13 cellular contexts compared by ENCODE assay signal in the genomic region with DNA sequence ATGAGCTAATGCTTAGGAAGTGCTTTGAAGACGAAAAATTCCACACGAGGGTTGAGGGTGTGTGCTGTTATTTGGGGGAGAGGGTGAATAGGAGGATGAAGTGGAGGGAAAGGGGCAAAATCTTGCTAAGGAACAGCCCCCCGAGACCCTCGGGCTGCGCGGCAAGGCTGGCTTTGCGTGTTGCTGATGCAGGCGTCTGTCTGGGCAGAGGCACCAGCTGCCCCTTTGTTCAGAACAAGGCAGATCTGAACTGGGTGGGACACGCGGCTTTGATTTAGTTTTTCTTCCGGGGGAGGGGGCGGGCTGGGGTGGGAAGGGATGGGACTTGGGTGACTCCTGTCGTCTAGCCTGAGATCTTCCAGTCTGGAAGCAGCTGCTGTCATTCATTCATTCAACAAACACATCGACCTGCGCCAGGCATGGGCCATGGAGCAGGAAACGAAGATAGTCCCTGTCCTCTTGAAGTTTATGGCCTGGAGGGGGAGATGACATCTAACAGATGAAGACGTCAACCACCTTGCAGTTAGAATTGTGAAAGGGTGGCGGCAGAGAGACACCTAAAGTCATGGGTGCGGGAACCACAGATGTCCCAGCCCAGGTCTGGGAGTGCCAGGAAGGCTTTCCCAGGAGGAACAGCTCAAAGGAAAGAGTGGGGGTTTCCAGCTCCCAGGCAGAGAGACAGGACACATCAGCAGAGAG. TPM values are rescaled to one million over a fixed set of nuclear protein-coding genes. Genes with fewer than 3 reads are reported as not detected.
DNase-seq lines count a peak whose midpoint lies in the region; ATAC-seq, FAIRE-seq and TF ChIP-seq lines count a peak whose summit lies in the region.
"Had no signal": no experiment of that assay in that cellular context is flagged by ENCODE, and none has a peak within 500 bp of the region (broad histone marks: within the 10 kb centered on the region; RNA-seq: fewer than 3 reads in every experiment).

No MANE protein-coding gene starts in this region.

- H3K4me1 ChIP-seq in OCI-LY7 (ENCODE audit: insufficient read depth, low read length, poor library complexity, severe bottlenecking), result no peaks in the 10 kb centered on the region
- H3K4me1 ChIP-seq in mucosa of stomach (ENCODE audit: control insufficient read depth, insufficient read depth, low read length), result peaks cover 4% of the 10 kb centered on the region
- peaks cover 10 to 24% (median 19%) of the 10 kb centered on the region in 5 donors for H3K4me1 ChIP-seq in subcutaneous abdominal adipose tissue (ENCODE audit: control insufficient read depth in 5 of 5, insufficient read depth in 5 of 5, low read length in 5 of 5)
- H3K4me1 ChIP-seq: parathyroid adenoma had no signal

- H3K79me2 ChIP-seq in OCI-LY7 (ENCODE audit: insufficient read depth, low read depth, low read length), result no peaks in the 10 kb centered on the region
- H3K79me2 ChIP-seq: parathyroid adenoma had no signal

- intact Hi-C loops in OCI-LY7 (cut with micrococcal nuclease; ENCODE audit: unreplicated experiment), result no loop called here
- intact Hi-C loops in dendritic cell treated with granulocyte-macrophage colony-stimulating factor and Interleukin-4, amounts not matched to agents 40 ng/mL and 50 ng/mL, for 4 days (cut with micrococcal nuclease), result no loop called here

- FAIRE-seq in RCC 7860 (lab: Jason Lieb, UNC), result no peak

- POLR2A ChIA-PET in OCI-LY7 (lab: Charles Lee), result no interaction called here

- CTCF ChIA-PET in OCI-LY7 (lab: Charles Lee; ENCODE audit: unreplicated experiment), result no interaction called here

- peaks cover 35% of the 10 kb centered on the region for H3K4me1 Mint-ChIP-seq in dendritic cell treated with granulocyte-macrophage colony-stimulating factor and Interleukin-4, amounts not matched to agents 40 ng/mL and 50 ng/mL, for 4 days (ENCODE audit: low read depth)

- peak; percentile 44 for TF ChIP-seq CTCF in OCI-LY7 (conservative IDR thresholded peaks at IDR 0.05; ENCODE audit: low read length)

- H3K27me3 ChIP-seq in mucosa of stomach (ENCODE audit: control insufficient read depth, insufficient read depth, low read length) (no peaks in the 10 kb centered on the region), subcutaneous abdominal adipose tissue (ENCODE audit: control insufficient read depth in 5 of 5, insufficient read depth in 4 of 5, low read length in 5 of 5) (peaks cover 0 to 18% (median 7%) of the 10 kb centered on the region in 5 donors)

- no TSS peak for BruUV-seq in OCI-LY7 (replicated peaks; lab: Mats Ljungman, UMichigan)

- no peak overlapping the region for H2AFZ ChIP-seq in OCI-LY7 (ENCODE audit: low read length)
- H2AFZ ChIP-seq: parathyroid adenoma had no signal

- no peaks in the 10 kb centered on the region for H3K36me3 ChIP-seq in OCI-LY7 (ENCODE audit: insufficient read depth, low read length)
- no peaks in the 10 kb centered on the region for H3K36me3 ChIP-seq in mucosa of stomach (ENCODE audit: control insufficient read depth, insufficient read depth, low read length)
- no peaks in the 10 kb centered on the region for H3K36me3 ChIP-seq in subcutaneous abdominal adipose tissue (ENCODE audit: control insufficient read depth in 5 of 5, insufficient read depth in 5 of 5, low read length in 5 of 5)

- no peak for ATAC-seq in GM21515 (IDR thresholded peaks at IDR 0.05; ENCODE audit: unreplicated experiment)

- H3K9me3 ChIP-seq in OCI-LY7 (ENCODE audit: low read length) (no peaks in the 10 kb centered on the region), mucosa of stomach (ENCODE audit: control insufficient read depth, low read length) (no peaks in the 10 kb centered on the region), subcutaneous abdominal adipose tissue (ENCODE audit: control insufficient read depth in 5 of 5, low read length in 5 of 5) (peaks cover 0 to 5% (median 0%) of the 10 kb centered on the region in 5 donors)

- H3K27ac ChIP-seq in OCI-LY7 (ENCODE audit: low read depth, low read length, poor library complexity, severe bottlenecking) (no peak overlapping the region), subcutaneous abdominal adipose tissue (ENCODE audit: low read depth, low read length) (no peak overlapping the region)
- H3K27ac ChIP-seq: parathyroid adenoma had no signal

- peak overlapping the region; percentile 81 for H3K27ac Mint-ChIP-seq in dendritic cell treated with granulocyte-macrophage colony-stimulating factor and Interleukin-4, amounts not matched to agents 40 ng/mL and 50 ng/mL, for 4 days
- H3K27ac Mint-ChIP-seq: stimulated activated naive CD8-positive, alpha-beta T cell treated with anti-CD3 and anti-CD28 coated beads, Interleukin-15, Interleukin-2, amounts not matched to agents 100 ng/mL and 50 ng/mL, for 24 hours had no signal

- H3K27me3 Mint-ChIP-seq in dendritic cell treated with granulocyte-macrophage colony-stimulating factor and Interleukin-4, amounts not matched to agents 40 ng/mL and 50 ng/mL, for 4 days, result peaks cover 42% of the 10 kb centered on the region

- no peaks in the 10 kb centered on the region for H4K20me1 ChIP-seq in OCI-LY7 (ENCODE audit: insufficient read depth, low read length)

- no peak overlapping the region for H3K4me3 Mint-ChIP-seq in dendritic cell treated with granulocyte-macrophage colony-stimulating factor and Interleukin-4, amounts not matched to agents 40 ng/mL and 50 ng/mL, for 4 days
- H3K4me3 Mint-ChIP-seq: stimulated activated naive CD8-positive, alpha-beta T cell treated with anti-CD3 and anti-CD28 coated beads, Interleukin-15, Interleukin-2, amounts not matched to agents 100 ng/mL and 50 ng/mL, for 24 hours had no signal

- no peak overlapping the region for H3K4me2 ChIP-seq in OCI-LY7 (ENCODE audit: low read length)

- DNase-seq in OCI-LY7 (ENCODE audit: low spot score) (peak; percentile 31), HK-2 (ENCODE audit: unreplicated experiment) (no peak), RCC 7860 (ENCODE audit: low spot score) (no peak)
- DNase-seq in stimulated activated naive CD4-positive, alpha-beta T cell treated with Interleukin-2 at 50 U/mL for 16 hours (lab: John Stamatoyannopoulos, UW), result no peak
- DNase-seq: H7, NCI-H2171 treated with DMSO at 0.1 percent for 48 hours, SW 1271 had no signal

- H3K4me3 ChIP-seq in OCI-LY7 (ENCODE audit: low read depth, low read length, poor library complexity, severe bottlenecking) (no peak overlapping the region), mucosa of stomach (ENCODE audit: low read length) (no peak overlapping the region), subcutaneous abdominal adipose tissue (ENCODE audit: low read depth in 1 of 5, low read length in 5 of 5) (peak overlapping the region in 2 of 5 donors; percentile 13 to 30)

- H3K9me2 ChIP-seq in OCI-LY7 (ENCODE audit: insufficient read depth, low read length), result no peaks in the 10 kb centered on the region

- H3K36me3 Mint-ChIP-seq in dendritic cell treated with granulocyte-macrophage colony-stimulating factor and Interleukin-4, amounts not matched to agents 40 ng/mL and 50 ng/mL, for 4 days (ENCODE audit: low read depth), result no peaks in the 10 kb centered on the region

- peak overlapping the region; percentile 17 for H3K9ac ChIP-seq in mucosa of stomach (ENCODE audit: low read length)
- peak overlapping the region in 3 of 5 donors; percentile 22 to 56 (median 30) for H3K9ac ChIP-seq in subcutaneous abdominal adipose tissue (ENCODE audit: low read length in 5 of 5)
- H3K9ac ChIP-seq: parathyroid adenoma had no signal

- H3K9me3 Mint-ChIP-seq in dendritic cell treated with granulocyte-macrophage colony-stimulating factor and Interleukin-4, amounts not matched to agents 40 ng/mL and 50 ng/mL, for 4 days, result no peaks in the 10 kb centered on the region
- H3K9me3 Mint-ChIP-seq: stimulated activated naive CD8-positive, alpha-beta T cell treated with anti-CD3 and anti-CD28 coated beads, Interleukin-15, Interleukin-2, amounts not matched to agents 100 ng/mL and 50 ng/mL, for 24 hours had no signal

RNA-seq across cellular contexts. Expression of a gene that starts 20.8 kb away (rescaled TPM):
- total RNA-seq in OCI-LY7 (2014; rRNA removed; shearing (Covaris generic)), result 16.9 and 21.2 TPM in 2 replicates
- total RNA-seq in OCI-LY7 (2022), result 2.8 and 3.4 TPM in 2 replicates
